In genomic region chr12:111757361-111758119, GRCh38 we compare ENCODE assay signal across 8 cellular contexts. TPM values are rescaled to one million over a fixed set of nuclear protein-coding genes. Genes with fewer than 3 reads are reported as not detected.
DNase-seq lines count a peak whose midpoint lies in the region; ATAC-seq and TF ChIP-seq lines count a peak whose summit lies in the region.

No MANE protein-coding gene starts in this region.

- no peaks in the 10 kb centered on the region for H3K9me3 ChIP-seq in Loucy (ENCODE audit: insufficient read depth, low read depth, low read length)

- POLR2A ChIA-PET in naive thymus-derived CD8-positive, alpha-beta T cell (lab: Charles Lee) = no interaction called here

- no peak for TF ChIP-seq CTCF in Loucy (conservative IDR thresholded peaks at IDR 0.05; ENCODE audit: low read length)

- peak; percentile 44 for ATAC-seq in GM19043 (IDR thresholded peaks at IDR 0.05; ENCODE audit: low read depth, unreplicated experiment)
- peak in 1 of 2 donors; percentile 55 for ATAC-seq in naive thymus-derived CD8-positive, alpha-beta T cell
- ATAC-seq in GM18520 (IDR thresholded peaks at IDR 0.05; ENCODE audit: unreplicated experiment) = no peak
- ATAC-seq in HG02763 (IDR thresholded peaks at IDR 0.05; ENCODE audit: unreplicated experiment) = no peak

- H3K4me1 Mint-ChIP-seq in naive thymus-derived CD8-positive, alpha-beta T cell = peaks cover 5 to 34% (median 21%) of the 10 kb centered on the region in 4 donors

- H3K9me2 ChIP-seq in Loucy (replicated peaks; ENCODE audit: low read depth, low read length) = no peaks in the 10 kb centered on the region

- H3K4me3 ChIP-seq in Loucy (ENCODE audit: low read length, poor library complexity, severe bottlenecking) = peak overlapping the region; percentile 0

- peaks cover 0 to under 1% (median 0%) of the 10 kb centered on the region in 5 donors for H3K27me3 Mint-ChIP-seq in naive thymus-derived CD8-positive, alpha-beta T cell

- peak overlapping the region in 8 of 10 donors; percentile 20 to 89 (median 69) for H3K27ac Mint-ChIP-seq in naive thymus-derived CD8-positive, alpha-beta T cell

- H3K27me3 ChIP-seq in Loucy (ENCODE audit: insufficient read depth, low read length, poor library complexity, severe bottlenecking) = no peaks in the 10 kb centered on the region

- no peaks in the 10 kb centered on the region for H3K9me3 Mint-ChIP-seq in naive thymus-derived CD8-positive, alpha-beta T cell

- no peak overlapping the region for H3K4me3 Mint-ChIP-seq in naive thymus-derived CD8-positive, alpha-beta T cell

- H3K9ac ChIP-seq in Loucy (ENCODE audit: low read depth, low read length, poor library complexity, severe bottlenecking) = peak overlapping the region; percentile 57

- H3K4me2 ChIP-seq in Loucy (ENCODE audit: low read depth, low read length, poor library complexity, severe bottlenecking) = peak overlapping the region; percentile 61

- peak in 2 of 10 donors; percentile 7 to 21 for DNase-seq in naive thymus-derived CD8-positive, alpha-beta T cell
- DNase-seq in DMS153 (lab: John Stamatoyannopoulos, UW) = no peak
- no peak for DNase-seq in stimulated activated CD8-positive, alpha-beta memory T cell treated with anti-CD3 and anti-CD28 coated beads, Interleukin-4, amount 100 ng/mL, for 48 hours

- H4K20me1 ChIP-seq in Loucy (ENCODE audit: insufficient read depth, low read length, poor library complexity, severe bottlenecking) = no peaks in the 10 kb centered on the region

- H2AFZ ChIP-seq in Loucy (ENCODE audit: low read length) = 0 out of 2 replicates have a peak overlapping the region, but pooled peaks have one; percentile 11

- H3K27ac ChIP-seq in cingulate gyrus (ENCODE audit: low read depth, low read length) = peak overlapping the region; percentile 77

- H3F3A ChIP-seq in Loucy (ENCODE audit: low read depth) = no peaks in the 10 kb centered on the region

- H3K36me3 ChIP-seq in Loucy (ENCODE audit: insufficient read depth, low read length) = no peaks in the 10 kb centered on the region

- H3K36me3 Mint-ChIP-seq in naive thymus-derived CD8-positive, alpha-beta T cell = peaks cover 0 to 21% (median 4%) of the 10 kb centered on the region in 3 donors

- H3K4me1 ChIP-seq in Loucy (ENCODE audit: insufficient read depth, low read length, poor library complexity, severe bottlenecking) = peaks cover 27% of the 10 kb centered on the region

- no peaks in the 10 kb centered on the region for H3K79me2 ChIP-seq in Loucy (ENCODE audit: insufficient read depth, low read length)

RNA-seq across cellular contexts. Expression of gene ALDH2, which starts 9.2 kb away (rescaled TPM):
- 1 to 10 TPM; 3.1 to 3.9 TPM for total RNA-seq in naive thymus-derived CD8-positive, alpha-beta T cell
- 1 to 10 TPM in 1 of 3 donors, under 1 TPM in 2; 0.73 to 1.3 (median 0.85) TPM for polyA plus RNA-seq in naive thymus-derived CD8-positive, alpha-beta T cell
